ENCODE assay signal across 8 cellular contexts in genomic region chrX:129980043-129980442, GRCh38. TPM values are rescaled to one million over a fixed set of nuclear protein-coding genes. Genes with fewer than 3 reads are reported as not detected.
A peak's percentile ranks its signal among the peaks of the same experiment; 100 is the strongest.
DNase-seq lines count a peak whose midpoint lies in the region; FAIRE-seq and TF ChIP-seq lines count a peak whose summit lies in the region.

No MANE protein-coding gene starts in this region.

- H3K9ac ChIP-seq in BLaER1 treated with 17β-estradiol and CSF1 and Interleukin-3, amounts not matched to agents 10 nM and 100 nM, result peak overlapping the region in 9 of 11 experiments; percentile 62 to 84 (median 77); a peak in 16 of 22 replicates

- intact Hi-C loops in dorsolateral prefrontal cortex (cut with DNase I), result loop anchor here in 1 of 2 donors (5.0 kb wide), 1 partner anchor 77 kb away; no protein-coding TSS in a partner anchor

- DNase-seq in NB4 (ENCODE audit: low read depth), result peak; percentile 60
- DNase-seq in dorsolateral prefrontal cortex, result peak in 2 of 10 donors; percentile 8 to 16
- DNase-seq in NCI-H187 treated with DMSO at 0.1 percent for 48 hours (lab: John Stamatoyannopoulos, UW), result no peak
- no peak for DNase-seq in RCC 7860 (ENCODE audit: low spot score)
- DNase-seq in pons (ENCODE audit: low spot score), result no peak
- no peak for DNase-seq in iPS-NIHi11 (ENCODE audit: low spot score)

- peaks cover 0 to 8% (median 7%) of the 10 kb centered on the region in 11 experiments; a peak in 13 of 22 replicates for H4K20me1 ChIP-seq in BLaER1 treated with 17β-estradiol and CSF1 and Interleukin-3, amounts not matched to agents 10 nM and 100 nM

- H3K4me2 ChIP-seq in BLaER1 treated with 17β-estradiol and CSF1 and Interleukin-3, amounts not matched to agents 10 nM and 100 nM, result peak overlapping the region in 10 of 11 experiments; percentile 43 to 90 (median 77); a peak in 14 of 22 replicates

- no peak for FAIRE-seq in RCC 7860 (lab: Jason Lieb, UNC)

- H3K9me3 ChIP-seq in BLaER1 treated with 17β-estradiol and CSF1 and Interleukin-3, amounts not matched to agents 10 nM and 100 nM (replicated peaks in 1 of 11), result peaks cover 0 to 22% (median 7%) of the 10 kb centered on the region in 11 experiments; a peak in 12 of 22 replicates
- H3K9me3 ChIP-seq in neuron (ENCODE audit: low read length), result no peaks in the 10 kb centered on the region

- TF ChIP-seq POLR2A in NB4 (IDR thresholded peaks at IDR 0.05; ENCODE audit: extremely low read depth, insufficient read length), result no peak

- H3K4me3 ChIP-seq in BLaER1 treated with 17β-estradiol and CSF1 and Interleukin-3, amounts not matched to agents 10 nM and 100 nM, result peak overlapping the region in 5 of 10 experiments; percentile 63 to 74 (median 66); a peak in 13 of 20 replicates
- H3K4me3 ChIP-seq in NB4 (ENCODE audit: low read depth, low read length) (no peak overlapping the region), dorsolateral prefrontal cortex (peak overlapping the region in 9 of 59 donors; percentile 14 to 60 (median 46)), neuron (ENCODE audit: low read length) (peak overlapping the region; percentile 16)

- no peak overlapping the region for H2AFZ ChIP-seq in neuron (ENCODE audit: low read depth, low read length)

- peaks cover under 1 to 42% (median 35%) of the 10 kb centered on the region in 10 experiments; a peak in 17 of 20 replicates for H3K4me1 ChIP-seq in BLaER1 treated with 17β-estradiol and CSF1 and Interleukin-3, amounts not matched to agents 10 nM and 100 nM
- H3K4me1 ChIP-seq in neuron (ENCODE audit: insufficient read depth, low read length), result peaks cover 10% of the 10 kb centered on the region

- TF ChIP-seq CTCF in NB4 (IDR thresholded peaks at IDR 0.05; ENCODE audit: low read depth, low read length) (no peak), dorsolateral prefrontal cortex (IDR thresholded peaks at IDR 0.05 in 54 of 56, conservative IDR thresholded peaks at IDR 0.05 in 2 of 56; ENCODE audit: low read depth in 1 of 56, partially characterized antibody in 56 of 56) (no peak)

- H3K27me3 ChIP-seq in BLaER1 treated with 17β-estradiol and CSF1 and Interleukin-3, amounts not matched to agents 10 nM and 100 nM, result peaks cover 17 to 42% (median 28%) of the 10 kb centered on the region in 11 experiments; a peak in 21 of 22 replicates
- peaks cover 0 to 31% (median 2%) of the 10 kb centered on the region in 45 donors for H3K27me3 ChIP-seq in dorsolateral prefrontal cortex
- peaks cover 13% of the 10 kb centered on the region for H3K27me3 ChIP-seq in neuron (ENCODE audit: insufficient read depth, low read length)

- no peaks in the 10 kb centered on the region for H3K36me3 ChIP-seq in BLaER1 treated with 17β-estradiol and CSF1 and Interleukin-3, amounts not matched to agents 10 nM and 100 nM
- H3K36me3 ChIP-seq in neuron (ENCODE audit: insufficient read depth, low read length), result no peaks in the 10 kb centered on the region

- H3K27ac ChIP-seq in BLaER1 treated with 17β-estradiol and CSF1 and Interleukin-3, amounts not matched to agents 10 nM and 100 nM, result peak overlapping the region in 6 of 11 experiments; percentile 44 to 71 (median 62); a peak in 7 of 22 replicates
- peak overlapping the region in 37 of 59 donors; percentile 3 to 82 (median 57) for H3K27ac ChIP-seq in dorsolateral prefrontal cortex

RNA-seq across cellular contexts. Expression of gene BCORL1, which starts 2.4 kb away (rescaled TPM):
- total RNA-seq in dorsolateral prefrontal cortex, result 10 to 100 TPM in 118 of 120 experiments, 1 to 10 TPM in 2; 8.6 to 20.7 (median 13.9) TPM
